In the genomic region with DNA sequence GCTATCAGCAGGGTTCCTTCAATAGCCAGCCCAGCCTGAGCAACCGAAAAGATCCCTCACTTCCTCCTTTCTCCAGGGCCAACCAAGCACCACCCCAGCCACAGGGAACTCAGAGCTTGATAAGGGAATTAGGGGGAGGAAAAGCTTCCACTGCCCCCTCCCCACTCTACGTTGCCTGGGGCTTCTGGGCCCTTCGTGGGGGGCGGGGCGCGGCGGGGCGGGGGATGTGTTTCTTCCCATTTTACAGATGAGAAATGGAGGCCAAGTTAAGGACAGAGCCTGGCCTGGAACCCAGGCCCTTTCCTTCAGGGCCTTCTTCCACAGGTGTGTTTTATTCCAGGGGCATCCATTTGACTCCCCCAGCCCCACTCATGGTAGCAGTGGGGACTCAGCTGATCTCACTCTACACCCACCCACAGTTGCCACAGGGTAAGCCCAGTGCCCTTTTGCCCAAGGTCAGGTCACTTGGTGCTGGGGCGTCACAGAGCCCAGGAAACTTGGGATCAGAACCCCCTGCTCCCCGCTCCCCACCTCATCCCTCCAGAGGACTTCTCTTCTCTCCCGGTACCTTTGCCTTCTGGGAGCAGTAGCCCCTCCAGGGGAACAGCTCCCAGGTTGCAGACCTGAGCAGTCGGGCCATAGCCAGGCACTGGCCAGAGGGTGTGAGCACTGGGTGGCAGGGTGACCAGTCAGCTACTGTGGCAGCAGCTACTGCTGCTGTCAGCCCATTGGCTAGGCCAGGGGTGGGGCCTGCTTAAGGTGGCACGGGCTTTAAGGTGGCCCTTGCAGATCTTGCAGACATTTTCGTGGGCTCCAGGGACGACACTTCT, we compare ENCODE assay signal across 8 cellular contexts. TPM values are rescaled to one million over a fixed set of nuclear protein-coding genes. Genes with fewer than 3 reads are reported as not detected.
DNase-seq lines count a peak whose midpoint lies in the region; ATAC-seq and TF ChIP-seq lines count a peak whose summit lies in the region.

TSS of gene LDHD (minus strand) at position 700 of the 830 bp plus-strand sequence. CDS start at position 640, 60 bp downstream.

- peaks cover 30% of the 10 kb centered on the region for H3K4me1 Mint-ChIP-seq in CD14-positive monocyte

- peaks cover 21 to 30% (median 30%) of the 10 kb centered on the region in 3 donors for H3K27me3 Mint-ChIP-seq in CD14-positive monocyte (ENCODE audit: low read depth in 3 of 3)

- TF ChIP-seq CTCF in CD14-positive monocyte (IDR thresholded peaks at IDR 0.05) = no peak
- no peak for TF ChIP-seq CTCF in omental fat pad (IDR thresholded peaks at IDR 0.05)
- no peak for TF ChIP-seq CTCF in GM13977 (IDR thresholded peaks at IDR 0.05; ENCODE audit: extremely low read depth, insufficient read depth, missing control alignments)

- H3K36me3 Mint-ChIP-seq in CD14-positive monocyte = peaks cover 8% of the 10 kb centered on the region in 2 donors

- peak; percentile 96 for ATAC-seq in Right ventricle myocardium superior (ENCODE audit: poor library complexity)
- ATAC-seq in omental fat pad (ENCODE audit: low FRiP score) = peak; percentile 48

- peak within 1 kb of the TSS; percentile 80 to 88 for H3K4me3 Mint-ChIP-seq in CD14-positive monocyte

- in situ Hi-C loops in GM13977 (cut with MboI; ENCODE audit: low pct_unique_long_range_greater_than_20kb, low sequenced_read_pairs, unreplicated experiment) = no loop called here

- DNase-seq in CD14-positive monocyte (ENCODE audit: low spot score) (peak; percentile 67), HuH-7 (ENCODE audit: low spot score) (peak; percentile 82), Right ventricle myocardium superior (peak; percentile 91), omental fat pad (ENCODE audit: low spot score) (no peak), NCI-H1105 (lab: John Stamatoyannopoulos, UW) (no peak), GM13977 (ENCODE audit: low spot score) (no peak)
- DNase-seq in activated CD4-positive, alpha-beta T cell treated with anti-CD3 and anti-CD28 coated beads for 1 hour = no peak

- H3K27ac ChIP-seq in adipose tissue (ENCODE audit: low read depth, low read length) = no peak within 1 kb of the TSS

- H3K9me3 Mint-ChIP-seq in CD14-positive monocyte = peaks cover 3 to 22% (median 15%) of the 10 kb centered on the region in 7 donors

- peak within 1 kb of the TSS in 6 of 7 donors; percentile 50 to 90 (median 82) for H3K27ac Mint-ChIP-seq in CD14-positive monocyte

- WGBS in adipose tissue, 3 donors = 33 to 48% (median 38%) methylated on average over 15 of the region's 15 CpGs

- intact Hi-C loops in CD14-positive monocyte (cut with micrococcal nuclease) = no loop called here
- intact Hi-C loops in Right ventricle myocardium superior (cut with DNase I) = loop anchor here (10.0 kb wide), 1 partner anchor 241 kb away; no protein-coding TSS in a partner anchor

RNA-seq across cellular contexts. Expression of gene LDHD, which starts in this region (rescaled TPM):
- 1 to 10 TPM; 3.7 to 5.4 TPM for polyA plus RNA-seq in CD14-positive monocyte
- polyA plus RNA-seq in adipose tissue = 10 to 100 TPM; 18.8 to 68.6 (median 25.6) TPM
- 84.7 TPM for total RNA-seq in Right ventricle myocardium superior
- 10 to 100 TPM; 10.2 to 52.5 (median 17.4) TPM for total RNA-seq in omental fat pad

Comparison
In these comparisons a context has a peak if more than half of its experiments do, and no peak if none do; other contexts are left out.
1. DNase-seq: peak in CD14-positive monocyte (single experiment), HuH-7 (single experiment) and Right ventricle myocardium superior (single experiment); none in omental fat pad (single experiment), NCI-H1105 (single experiment), activated CD4-positive, alpha-beta T cell treated with anti-CD3 and anti-CD28 coated beads for 1 hour (single experiment) and GM13977 (single experiment).